ENCODE assay signal across 18 cellular contexts in the genomic region with DNA sequence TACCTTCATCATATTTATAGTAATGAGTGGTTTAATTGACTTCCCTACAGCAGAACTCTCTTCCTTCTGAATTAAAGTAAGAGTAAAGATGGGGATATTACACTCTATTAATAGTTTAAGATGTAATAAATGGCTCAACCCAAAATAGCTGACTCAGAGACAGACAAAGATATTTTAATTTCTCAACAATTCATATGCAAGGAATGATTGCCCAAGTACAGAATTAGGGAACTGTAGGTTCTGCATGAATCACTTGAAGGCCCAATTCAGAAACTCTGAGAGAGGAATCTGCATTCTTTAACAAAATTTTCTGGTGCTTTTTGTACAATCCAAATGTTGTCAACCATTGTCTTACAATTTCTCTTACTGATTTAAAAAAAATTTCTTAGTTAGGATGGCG.
"Had no signal": no experiment of that assay in that cellular context is flagged by ENCODE, and none has a peak within 500 bp of the region (broad histone marks: within the 10 kb centered on the region; RNA-seq: fewer than 3 reads in every experiment).

No MANE protein-coding gene starts in this region.

- ATAC-seq: activated T-cell treated with anti-CD3 and anti-CD28 coated beads, Interleukin-2, amount 50 U/mL, for 4 hours; effector memory CD8-positive, alpha-beta T cell; gastrocnemius medialis; heart left ventricle; left ventricle myocardium superior had no signal

- H3K27me3 ChIP-seq: adrenal gland, gastrocnemius medialis, right atrium auricular region, stomach, vagina had no signal

- H3K36me3 ChIP-seq: adrenal gland, gastrocnemius medialis, heart left ventricle, right atrium auricular region, stomach, vagina had no signal

- H3K4me1 ChIP-seq: adrenal gland, gastrocnemius medialis, heart left ventricle, right atrium auricular region, stomach, vagina had no signal

- H3K9me3 ChIP-seq: adrenal gland, gastrocnemius medialis, heart left ventricle, right atrium auricular region, stomach, vagina had no signal

- H3K4me3 ChIP-seq: adrenal gland, gastrocnemius medialis, heart left ventricle, right atrium auricular region, stomach, vagina had no signal

- DNase-seq: activated CD4-positive, alpha-beta T cell treated with anti-CD3 and anti-CD28 coated beads, Interleukin-2, amount 50 U/mL, for 1 hour; activated CD4-positive, CD25-positive, alpha-beta regulatory T cell; activated CD8-positive, alpha-beta memory T cell treated with anti-CD3 and anti-CD28 coated beads, Interleukin-2, amount 50 U/mL, for 4 hours; activated T-cell treated with anti-CD3 and anti-CD28 coated beads, Interleukin-2, amount 50 U/mL, for 4 hours; adrenal gland; effector memory CD8-positive, alpha-beta T cell; gastrocnemius medialis; heart left ventricle; immature natural killer cell; left ventricle myocardium superior; small intestine; stimulated activated CD4-positive, alpha-beta T cell treated with anti-CD3 and anti-CD28 coated beads, Interleukin-4, amount 100 ng/mL, for 1 hour; stomach; T-helper 1 cell; T-helper 9 cell; trophoblast cell had no signal

- H3K27ac ChIP-seq: adrenal gland, gastrocnemius medialis, heart left ventricle, right atrium auricular region, stomach, vagina had no signal
